ENCODE assay signal across 9 cellular contexts in genomic region chr5:97094579-97095317, GRCh38. TPM values are rescaled to one million over a fixed set of nuclear protein-coding genes. Genes with fewer than 3 reads are reported as not detected.
DNase-seq lines count a peak whose midpoint lies in the region; ATAC-seq and TF ChIP-seq lines count a peak whose summit lies in the region.
"Had no signal": no experiment of that assay in that cellular context is flagged by ENCODE, and none has a peak within 500 bp of the region (broad histone marks: within the 10 kb centered on the region; RNA-seq: fewer than 3 reads in every experiment).

No MANE protein-coding gene starts in this region.

- peaks cover 0 to 19% (median 3%) of the 10 kb centered on the region in 3 donors for H3K4me1 ChIP-seq in gastroesophageal sphincter

- WGBS in gastroesophageal sphincter (ENCODE audit: low coverage in 1 of 2), 2 donors, result 87 to 94% methylated on average over 4 to 8 of the region's 8 CpGs

- H3K27me3 ChIP-seq in gastroesophageal sphincter, result peaks cover 5% of the 10 kb centered on the region

- no peak overlapping the region for H3K4me3 ChIP-seq in gastroesophageal sphincter

- no peak overlapping the region for H3K27ac ChIP-seq in gastroesophageal sphincter

- TF ChIP-seq POLR2A in gastroesophageal sphincter (IDR thresholded peaks at IDR 0.05), result no peak

- H3K9me3 ChIP-seq in gastroesophageal sphincter, result no peaks in the 10 kb centered on the region

- TF ChIP-seq EP300 in gastroesophageal sphincter (IDR thresholded peaks at IDR 0.05), result no peak

- DNase-seq in kidney tubule cell (ENCODE audit: low spot score), result peak; percentile 24
- DNase-seq in NCI-H345 (lab: John Stamatoyannopoulos, UW), result no peak
- no peak for DNase-seq in HuH-7.5 (ENCODE audit: low spot score)
- DNase-seq in anterior cingulate cortex (lab: John Stamatoyannopoulos, UW), result no peak

- no peaks in the 10 kb centered on the region for H3K36me3 ChIP-seq in gastroesophageal sphincter

- TF ChIP-seq CTCF in gastroesophageal sphincter (IDR thresholded peaks at IDR 0.05), result no peak

- peak; percentile 99 for ATAC-seq in GM18909 (IDR thresholded peaks at IDR 0.05; ENCODE audit: poor library complexity, unreplicated experiment)
- ATAC-seq in GM21717 (IDR thresholded peaks at IDR 0.05; ENCODE audit: unreplicated experiment), result peak; percentile 100
- ATAC-seq in HG03469 (IDR thresholded peaks at IDR 0.05; ENCODE audit: unreplicated experiment), result peak; percentile 98
- no peak for ATAC-seq in gastroesophageal sphincter

RNA-seq across cellular contexts. Expression of gene LIX1, which starts 47.7 kb away (rescaled TPM):
- 1 to 10 TPM in 1 of 4 donors, under 1 TPM in 2, not detected in 1; 0.08 to 1.1 (median 0.67) TPM for total RNA-seq in gastroesophageal sphincter
- total RNA-seq: NCI-H460 had no signal
